In genomic region chr13:54705738-54706137, GRCh38 we compare ENCODE assay signal across 18 cellular contexts.
A peak's percentile ranks its signal among the peaks of the same experiment; 100 is the strongest.
DNase-seq lines count a peak whose midpoint lies in the region; ATAC-seq and TF ChIP-seq lines count a peak whose summit lies in the region.
"Had no signal": no experiment of that assay in that cellular context is flagged by ENCODE, and none has a peak within 500 bp of the region (broad histone marks: within the 10 kb centered on the region; RNA-seq: fewer than 3 reads in every experiment).

No MANE protein-coding gene starts in this region.

- no peak overlapping the region for H2BK15ac ChIP-seq in mesendoderm (replicated peaks; ENCODE audit: low read depth)

- H3K27me3 Mint-ChIP-seq in progenitor cell of endocrine pancreas: no peaks in the 10 kb centered on the region
- H3K27me3 Mint-ChIP-seq: B cell had no signal

- H3K18ac ChIP-seq in mesendoderm (ENCODE audit: low read length): no peak overlapping the region

- no peak overlapping the region for H3K23ac ChIP-seq in mesendoderm (ENCODE audit: low read length)

- peaks cover 4% of the 10 kb centered on the region for H3K9me3 Mint-ChIP-seq in progenitor cell of endocrine pancreas (ENCODE audit: low read depth)

- no peak overlapping the region for H2AK5ac ChIP-seq in mesendoderm (ENCODE audit: low read length)

- no peak for ATAC-seq in lower lobe of right lung
- no peak for ATAC-seq in HG03442 (IDR thresholded peaks at IDR 0.05; ENCODE audit: unreplicated experiment)
- ATAC-seq: CD8-positive, alpha-beta T cell; HCT116 had no signal

- H3K4ac ChIP-seq in mesendoderm (ENCODE audit: low read depth, low read length): no peak overlapping the region

- H3K36me3 ChIP-seq in mesendoderm (ENCODE audit: control insufficient read depth, insufficient read depth, low read length) (no peaks in the 10 kb centered on the region), lower lobe of right lung (no peaks in the 10 kb centered on the region)
- H3K36me3 ChIP-seq: BLaER1 treated with 17β-estradiol and CSF1 and Interleukin-3, amounts not matched to agents 10 nM and 100 nM had no signal

- H3K4me2 ChIP-seq in mesendoderm (ENCODE audit: low read length): no peak overlapping the region

- no peak overlapping the region for H4K8ac ChIP-seq in mesendoderm (ENCODE audit: low read depth, low read length)

- no peak overlapping the region for H3K4me3 Mint-ChIP-seq in progenitor cell of endocrine pancreas (ENCODE audit: low read depth)
- H3K4me3 Mint-ChIP-seq: B cell; CD8-positive, alpha-beta T cell; HFFc6 had no signal

- no peak overlapping the region for H2BK120ac ChIP-seq in mesendoderm (ENCODE audit: low read depth, low read length)

- intact Hi-C loops in lower lobe of right lung (cut with DNase I): no loop called here

- no peaks in the 10 kb centered on the region for H3K79me2 ChIP-seq in mesendoderm (ENCODE audit: control insufficient read depth, insufficient read depth, low read length)

- H3K27ac Mint-ChIP-seq in progenitor cell of endocrine pancreas: peak overlapping the region; percentile 11
- H3K27ac Mint-ChIP-seq: B cell; CD8-positive, alpha-beta T cell; HFFc6 had no signal

- peaks cover 15% of the 10 kb centered on the region for H3K4me1 Mint-ChIP-seq in progenitor cell of endocrine pancreas (ENCODE audit: low read depth)
- H3K4me1 Mint-ChIP-seq: B cell had no signal

- peak; percentile 10 for DNase-seq in NCI-H510A treated with DMSO at 0.1 percent for 48 hours (lab: John Stamatoyannopoulos, UW)
- DNase-seq in NCI-H510A (lab: John Stamatoyannopoulos, UW): no peak
- DNase-seq in ELF-1 (ENCODE audit: low read depth, low spot score): peak; percentile 64
- peak; percentile 94 for DNase-seq in mesendoderm
- no peak for DNase-seq in progenitor cell of endocrine pancreas (ENCODE audit: low spot score, unreplicated experiment)
- DNase-seq in lower lobe of right lung: no peak
- DNase-seq in stimulated activated CD4-positive, alpha-beta T cell treated with anti-CD3 and anti-CD28 coated beads, Interleukin-1b, Interleukin-23, amount 100 ng/mL, for 48 hours: no peak
- DNase-seq: Calu3; CD8-positive, alpha-beta T cell; GDM1; GOT3; H7; HFFc6; IMR-90 had no signal

- H3K36me3 Mint-ChIP-seq in progenitor cell of endocrine pancreas (ENCODE audit: insufficient read depth): peaks cover 3% of the 10 kb centered on the region
- H3K36me3 Mint-ChIP-seq: CD8-positive, alpha-beta T cell had no signal

- H3K27me3 ChIP-seq in mesendoderm (ENCODE audit: insufficient read depth, low read length, poor library complexity): no peaks in the 10 kb centered on the region
- H3K27me3 ChIP-seq in lower lobe of right lung (ENCODE audit: low read depth): no peaks in the 10 kb centered on the region
- H3K27me3 ChIP-seq: BLaER1 treated with 17β-estradiol and CSF1 and Interleukin-3, amounts not matched to agents 10 nM and 100 nM had no signal

- H3K9ac ChIP-seq in mesendoderm (ENCODE audit: low read length): no peak overlapping the region
- H3K9ac ChIP-seq: BLaER1 treated with 17β-estradiol and CSF1 and Interleukin-3, amounts not matched to agents 10 nM and 100 nM had no signal

- H3K79me1 ChIP-seq in mesendoderm (ENCODE audit: low read length): no peaks in the 10 kb centered on the region

- H3K9me3 ChIP-seq in lower lobe of right lung: no peaks in the 10 kb centered on the region

- no peak overlapping the region for H2BK5ac ChIP-seq in mesendoderm (ENCODE audit: low read length)

- H3K4me3 ChIP-seq in mesendoderm (ENCODE audit: low read length) (no peak overlapping the region), lower lobe of right lung (no peak overlapping the region)
- H3K4me3 ChIP-seq: BLaER1 treated with 17β-estradiol and CSF1 and Interleukin-3, amounts not matched to agents 10 nM and 100 nM had no signal

- H3K4me1 ChIP-seq in mesendoderm (ENCODE audit: control insufficient read depth, low read depth, low read length): no peaks in the 10 kb centered on the region
- H3K4me1 ChIP-seq in lower lobe of right lung: no peaks in the 10 kb centered on the region

- H3K27ac ChIP-seq in mesendoderm (ENCODE audit: low read depth, low read length) (peak overlapping the region; percentile 63), lower lobe of right lung (no peak overlapping the region)
- H3K27ac ChIP-seq: BLaER1 treated with 17β-estradiol and CSF1 and Interleukin-3, amounts not matched to agents 10 nM and 100 nM had no signal

- no peak for TF ChIP-seq CTCF in progenitor cell of endocrine pancreas (IDR thresholded peaks at IDR 0.05; ENCODE audit: unreplicated experiment)
- no peak for TF ChIP-seq CTCF in lower lobe of right lung (IDR thresholded peaks at IDR 0.05)

- no CpG with 5 or more reads among the region's 2 CpGs for WGBS in mesendoderm (ENCODE audit: extremely low coverage, insufficient coverage, low lambda C conversion rate)

- H4K5ac ChIP-seq in mesendoderm (ENCODE audit: low read length): no peak overlapping the region

- H3K56ac ChIP-seq in mesendoderm (ENCODE audit: low read length): no peak overlapping the region

Comparison
In these comparisons a context has a peak if more than half of its experiments do, and no peak if none do; other contexts are left out.
1. DNase-seq: peak in NCI-H510A treated with DMSO at 0.1 percent for 48 hours (single experiment), ELF-1 (single experiment) and mesendoderm (single experiment); none in NCI-H510A (single experiment), progenitor cell of endocrine pancreas (single experiment), lower lobe of right lung (single experiment) and stimulated activated CD4-positive, alpha-beta T cell treated with anti-CD3 and anti-CD28 coated beads, Interleukin-1b, Interleukin-23, amount 100 ng/mL, for 48 hours (single experiment).